7 cellular contexts compared by ENCODE assay signal in the genomic region with DNA sequence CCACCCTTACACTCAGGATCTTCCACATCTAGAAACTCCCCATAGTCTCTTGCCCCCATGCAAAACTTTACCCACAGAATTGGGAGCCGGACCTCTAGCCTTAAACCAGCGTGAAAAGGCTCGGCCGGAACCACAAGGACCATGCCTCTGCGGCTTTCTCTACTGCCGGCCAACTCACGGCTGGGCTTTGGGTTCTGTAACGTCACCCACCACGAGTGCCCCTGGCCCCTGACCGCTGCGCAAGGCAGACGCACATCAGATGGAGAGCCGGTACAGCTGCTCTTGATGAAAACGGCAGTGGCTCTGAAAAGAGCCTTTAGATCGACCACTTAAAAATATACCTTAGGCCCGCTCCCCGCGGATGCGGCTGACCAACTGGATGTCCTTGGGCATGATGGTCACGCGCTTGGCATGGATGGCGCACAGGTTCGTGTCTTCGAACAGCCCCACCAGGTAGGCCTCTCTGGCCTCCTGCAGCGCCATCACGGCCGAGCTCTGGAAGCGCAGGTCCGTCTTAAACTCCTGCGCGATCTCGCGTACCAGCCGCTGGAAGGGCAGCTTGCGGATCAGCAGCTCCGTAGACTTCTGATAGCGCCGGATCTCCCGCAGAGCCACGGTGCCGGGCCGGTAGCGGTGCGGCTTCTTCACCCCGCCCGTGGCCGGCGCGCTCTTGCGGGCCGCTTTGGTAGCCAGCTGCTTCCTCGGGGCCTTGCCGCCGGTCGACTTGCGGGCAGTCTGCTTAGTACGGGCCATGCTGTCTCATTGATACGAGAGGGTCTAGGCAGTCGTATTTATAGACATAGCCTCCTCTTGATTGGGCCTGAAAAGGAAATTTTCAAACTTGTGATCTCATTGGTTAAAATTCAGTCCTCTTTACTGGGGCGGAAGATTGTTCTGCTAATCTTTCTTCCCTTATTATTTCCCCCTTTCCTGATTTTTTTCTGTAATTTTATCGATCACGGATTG.
A peak's percentile ranks its signal among the peaks of the same experiment; 100 is the strongest.
DNase-seq lines count a peak whose midpoint lies in the region; ATAC-seq and TF ChIP-seq lines count a peak whose summit lies in the region.
"Not testable (repeated sequence)": the region's sequence is repeated elsewhere in the genome, so short reads cannot be mapped to it uniquely, and the experiment has no call there.

No MANE protein-coding gene starts in this region.

- peak in 2 of 12 donors; percentile 3 to 12 for TF ChIP-seq CTCF in heart left ventricle (IDR thresholded peaks at IDR 0.05)

- not testable (repeated sequence) for H3K4me1 Mint-ChIP-seq in activated T-helper 17 cell treated with anti-CD3 and anti-CD28 coated beads, Interleukin-2, amount 50 U/mL, for 72 hours

- peak; percentile 50 for ATAC-seq in activated T-helper 17 cell treated with anti-CD3 and anti-CD28 coated beads, Interleukin-2, amount 50 U/mL, for 72 hours (replicated peaks)
- ATAC-seq in heart left ventricle: peak; percentile 37 to 55 (median 48)

- H3K4me3 ChIP-seq in heart left ventricle: peak overlapping the region in 11 of 12 donors; percentile 27 to 65 (median 53)
- H3K4me3 ChIP-seq in mesodermal cell (ENCODE audit: extremely low read depth, insufficient read depth, low read length, poor library complexity, severe bottlenecking): peak overlapping the region; percentile 30

- H3K36me3 ChIP-seq in heart left ventricle; mesodermal cell (ENCODE audit: control insufficient read depth, insufficient read depth, low read length): not testable (repeated sequence)

- intact Hi-C loops in heart left ventricle (cut with DNase I): not testable (repeated sequence)

- H3K4me1 ChIP-seq in heart left ventricle; mesodermal cell (ENCODE audit: control insufficient read depth, insufficient read depth, low read length, poor library complexity, severe bottlenecking): not testable (repeated sequence)

- WGBS in heart left ventricle, 4 donors: 2 to 46% (median 16%) methylated on average over 2 to 49 of the region's 62 CpGs
- WGBS in mesodermal cell (ENCODE audit: insufficient coverage in 2 of 2), 2 experiments: 0% methylated on average over 11 to 18 of the region's 62 CpGs

- not testable (repeated sequence) for H3K27me3 ChIP-seq in heart left ventricle

- peak; percentile 51 for DNase-seq in ELR (ENCODE audit: low read depth)
- peak; percentile 10 for DNase-seq in SK-MEL-5 (ENCODE audit: low read depth, low spot score)
- peak; percentile 13 for DNase-seq in dedifferentiated amniotic fluid mesenchymal stem cell (ENCODE audit: extremely low spot score)
- DNase-seq in heart left ventricle: peak in 3 of 5 donors; percentile 16 to 41 (median 32)
- peak; percentile 4 to 9 for DNase-seq in stimulated activated CD4-positive, alpha-beta T cell treated with anti-CD3 and anti-CD28 coated beads, Interleukin-12 subunit alpha, Interleukin-12 subunit beta, amount 100 ng/mL, for 24 hours (ENCODE audit: low read depth in 2 of 2)

- H3K9me3 Mint-ChIP-seq in activated T-helper 17 cell treated with anti-CD3 and anti-CD28 coated beads, Interleukin-2, amount 50 U/mL, for 72 hours: not testable (repeated sequence)

- H3K4me3 Mint-ChIP-seq in activated T-helper 17 cell treated with anti-CD3 and anti-CD28 coated beads, Interleukin-2, amount 50 U/mL, for 72 hours: peak overlapping the region; percentile 67

- H3K9me3 ChIP-seq in heart left ventricle; mesodermal cell (ENCODE audit: control insufficient read depth, low read length): not testable (repeated sequence)

- peak overlapping the region in 5 of 12 donors; percentile 21 to 65 (median 46) for H3K27ac ChIP-seq in heart left ventricle
- H3K27ac ChIP-seq in mesodermal cell (ENCODE audit: low read depth, low read length, severe bottlenecking): not testable (repeated sequence)

- in situ Hi-C loops in SK-MEL-5 (cut with HindIII; ENCODE audit: low pct_unique_long_range_greater_than_20kb, low sequenced_read_pairs): not testable (repeated sequence)

- not testable (repeated sequence) for H3K36me3 Mint-ChIP-seq in activated T-helper 17 cell treated with anti-CD3 and anti-CD28 coated beads, Interleukin-2, amount 50 U/mL, for 72 hours (ENCODE audit: low read depth)

- not testable (repeated sequence) for H3K27ac Mint-ChIP-seq in activated T-helper 17 cell treated with anti-CD3 and anti-CD28 coated beads, Interleukin-2, amount 50 U/mL, for 72 hours

- not testable (repeated sequence) for H3K27me3 Mint-ChIP-seq in activated T-helper 17 cell treated with anti-CD3 and anti-CD28 coated beads, Interleukin-2, amount 50 U/mL, for 72 hours

- not testable (repeated sequence) for TF ChIP-seq POLR2A in heart left ventricle (IDR thresholded peaks at IDR 0.05)
